16 cellular contexts compared by ENCODE assay signal in the genomic region with DNA sequence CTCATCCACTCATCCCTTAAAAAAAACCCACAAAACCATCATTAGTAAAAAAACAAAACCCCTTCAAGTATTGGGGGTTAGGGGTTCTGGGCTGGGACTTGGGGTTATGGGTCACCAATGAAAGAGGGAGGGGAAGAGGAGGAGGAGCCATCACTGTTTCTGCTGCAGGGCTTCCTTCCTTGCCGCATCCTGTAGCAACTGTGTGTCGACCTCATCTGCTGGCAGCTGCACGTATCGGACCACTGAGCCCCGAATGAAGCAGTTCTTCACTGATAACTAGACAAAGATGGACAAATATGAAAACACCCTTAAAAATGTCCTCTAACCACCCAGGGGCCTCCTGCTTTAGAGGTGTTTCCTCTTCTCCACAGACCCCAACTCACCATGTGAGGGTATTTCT. TPM values are rescaled to one million over a fixed set of nuclear protein-coding genes. Genes with fewer than 3 reads are reported as not detected.
A peak's percentile ranks its signal among the peaks of the same experiment; 100 is the strongest.
DNase-seq lines count a peak whose midpoint lies in the region; ATAC-seq and TF ChIP-seq lines count a peak whose summit lies in the region.
"Had no signal": no experiment of that assay in that cellular context is flagged by ENCODE, and none has a peak within 500 bp of the region (broad histone marks: within the 10 kb centered on the region; RNA-seq: fewer than 3 reads in every experiment).

No MANE protein-coding gene starts in this region.

- peak overlapping the region; percentile 100 for H3K27ac ChIP-seq in BLaER1

- H4K20me1 ChIP-seq in BLaER1, result no peaks in the 10 kb centered on the region

- DNase-seq in HFFc6 (no peak), mesothelial cell of epicardium (ENCODE audit: low spot score in 2 of 2, unreplicated experiment in 2 of 2) (no peak), GM13976 (ENCODE audit: low spot score) (no peak)
- DNase-seq: activated CD8-positive, alpha-beta memory T cell treated with anti-CD3 and anti-CD28 coated beads for 24 hours; caudate nucleus; islet precursor cell; Karpas-422; nucleus accumbens; SIG-M5; stimulated activated CD4-positive, alpha-beta T cell treated with anti-CD3 and anti-CD28 coated beads, Interleukin-2, amount 100 ng/mL, for 24 hours had no signal

- peak overlapping the region; percentile 36; the same call in 1 of the 2 replicates for H3K4me3 ChIP-seq in BLaER1
- H3K4me3 ChIP-seq: HAP-1 had no signal

- H3K36me3 Mint-ChIP-seq in HFFc6 (ENCODE audit: low read depth) (peaks cover 14% of the 10 kb centered on the region), mesothelial cell of epicardium (peaks cover 6% of the 10 kb centered on the region)
- H3K36me3 Mint-ChIP-seq in activated T-helper 17 cell treated with anti-CD3 and anti-CD28 coated beads, Interleukin-2, amount 50 U/mL, for 72 hours (ENCODE audit: low read depth), result peaks cover 76% of the 10 kb centered on the region

- H3K27me3 ChIP-seq in BLaER1, result no peaks in the 10 kb centered on the region

- H3K27ac Mint-ChIP-seq in HFFc6 (0 out of 2 replicates have a peak overlapping the region, but pooled peaks have one; percentile 7), mesothelial cell of epicardium (peak overlapping the region; percentile 64)
- H3K27ac Mint-ChIP-seq in activated T-helper 17 cell treated with anti-CD3 and anti-CD28 coated beads, Interleukin-2, amount 50 U/mL, for 72 hours, result peak overlapping the region; percentile 71

- in situ Hi-C loops in GM13976 (cut with MboI; ENCODE audit: low sequenced_read_pairs, unreplicated experiment), result no loop called here

- H3K4me2 ChIP-seq in BLaER1, result peak overlapping the region; percentile 93

- no peak for TF ChIP-seq CTCF in HFFc6 (IDR thresholded peaks at IDR 0.05)
- no peak for TF ChIP-seq CTCF in mesothelial cell of epicardium (IDR thresholded peaks at IDR 0.05; ENCODE audit: unreplicated experiment)
- no peak for TF ChIP-seq CTCF in GM13976 (IDR thresholded peaks at IDR 0.05; ENCODE audit: borderline replicate concordance, control extremely low read depth, extremely low read depth, insufficient read depth, missing control alignments)

- H3K27me3 Mint-ChIP-seq in HFFc6 (ENCODE audit: insufficient read depth) (peaks cover 2% of the 10 kb centered on the region; the same call in 1 of the 2 replicates), mesothelial cell of epicardium (ENCODE audit: low read depth) (no peaks in the 10 kb centered on the region)
- no peaks in the 10 kb centered on the region for H3K27me3 Mint-ChIP-seq in activated T-helper 17 cell treated with anti-CD3 and anti-CD28 coated beads, Interleukin-2, amount 50 U/mL, for 72 hours

- peak overlapping the region; percentile 59 for H3K9ac ChIP-seq in BLaER1

- H3K36me3 ChIP-seq in BLaER1, result peaks cover 48% of the 10 kb centered on the region

- H3K4me1 ChIP-seq in BLaER1, result peaks cover 57% of the 10 kb centered on the region

- ATAC-seq in activated T-helper 17 cell treated with anti-CD3 and anti-CD28 coated beads, Interleukin-2, amount 50 U/mL, for 72 hours (replicated peaks), result no peak
- ATAC-seq in HG03439 (IDR thresholded peaks at IDR 0.05; ENCODE audit: unreplicated experiment) (no peak), esophagus mucosa (no peak), HG02610 (IDR thresholded peaks at IDR 0.05; ENCODE audit: unreplicated experiment) (no peak)

- H3K4me3 Mint-ChIP-seq in HFFc6, result no peak overlapping the region
- H3K4me3 Mint-ChIP-seq in activated T-helper 17 cell treated with anti-CD3 and anti-CD28 coated beads, Interleukin-2, amount 50 U/mL, for 72 hours, result peak overlapping the region; percentile 72
- H3K4me3 Mint-ChIP-seq in mesothelial cell of epicardium, result no peak overlapping the region

- H3K4me1 Mint-ChIP-seq in HFFc6 (ENCODE audit: low read depth) (peaks cover 20% of the 10 kb centered on the region), mesothelial cell of epicardium (peaks cover 10% of the 10 kb centered on the region)
- peaks cover 20% of the 10 kb centered on the region for H3K4me1 Mint-ChIP-seq in activated T-helper 17 cell treated with anti-CD3 and anti-CD28 coated beads, Interleukin-2, amount 50 U/mL, for 72 hours

- H3K9me3 Mint-ChIP-seq in HFFc6 (no peaks in the 10 kb centered on the region), mesothelial cell of epicardium (no peaks in the 10 kb centered on the region)
- H3K9me3 Mint-ChIP-seq in activated T-helper 17 cell treated with anti-CD3 and anti-CD28 coated beads, Interleukin-2, amount 50 U/mL, for 72 hours, result no peaks in the 10 kb centered on the region

- H3K9me3 ChIP-seq in BLaER1, result no peaks in the 10 kb centered on the region
- H3K9me3 ChIP-seq: HAP-1 had no signal

RNA-seq across cellular contexts. Expression of gene VARS1, which starts 2.1 kb away (rescaled TPM):
- 100 to 1,000 TPM; 117 to 144 (median 127) TPM for total RNA-seq in HFFc6 (2021; fragmentation: NEBNext Ultra II Directional; extraction: Animal tissue kit (Norgen Biotek cat#: 25700))
- total RNA-seq in activated T-helper 17 cell treated with anti-CD3 and anti-CD28 coated beads, Interleukin-2, amount 50 U/mL, for 72 hours, result 100 to 1,000 TPM in 1 of 2 donors, 10 to 100 TPM in 1; 75.3 to 134 TPM
- total RNA-seq in mesothelial cell of epicardium (82.8 to 90.4 TPM (median 83.8 TPM) in 3 replicates), esophagus mucosa (79.8 TPM)

RNA-seq across cellular contexts. Expression of gene LSM2, which starts 9.2 kb away (rescaled TPM):
- 10 to 100 TPM; 31.8 to 48.5 (median 43.4) TPM for total RNA-seq in HFFc6 (2021; fragmentation: NEBNext Ultra II Directional; extraction: Animal tissue kit (Norgen Biotek cat#: 25700))
- total RNA-seq in activated T-helper 17 cell treated with anti-CD3 and anti-CD28 coated beads, Interleukin-2, amount 50 U/mL, for 72 hours, result 100 to 1,000 TPM in 1 of 2 donors, 10 to 100 TPM in 1; 92.5 to 139 TPM
- total RNA-seq in mesothelial cell of epicardium, result 55.8 to 58.2 TPM (median 57.0 TPM) in 3 replicates
- total RNA-seq in esophagus mucosa, result 45.0 TPM

RNA-seq across cellular contexts. Expression of gene HSPA1L, which starts 17.5 kb away (rescaled TPM):
- 1 to 10 TPM; 1.2 to 1.9 (median 1.6) TPM for total RNA-seq in HFFc6 (2021; fragmentation: NEBNext Ultra II Directional; extraction: Animal tissue kit (Norgen Biotek cat#: 25700))
- 1 to 10 TPM; 2.7 to 2.9 TPM for total RNA-seq in activated T-helper 17 cell treated with anti-CD3 and anti-CD28 coated beads, Interleukin-2, amount 50 U/mL, for 72 hours
- total RNA-seq in mesothelial cell of epicardium (1.7 to 2.2 TPM (median 2.1 TPM) in 3 replicates), esophagus mucosa (0.44 TPM)

RNA-seq across cellular contexts. Expression of gene HSPA1A, which starts 17.7 kb away (rescaled TPM):
- 100 to 1,000 TPM in 1 of 6 experiments, 10 to 100 TPM in 5; 78.5 to 102 (median 84.7) TPM for total RNA-seq in HFFc6 (2021; fragmentation: NEBNext Ultra II Directional; extraction: Animal tissue kit (Norgen Biotek cat#: 25700))
- 100 to 1,000 TPM; 124 to 189 TPM for total RNA-seq in activated T-helper 17 cell treated with anti-CD3 and anti-CD28 coated beads, Interleukin-2, amount 50 U/mL, for 72 hours
- total RNA-seq in mesothelial cell of epicardium, result 61.3 to 70.1 TPM (median 61.7 TPM) in 3 replicates
- 56.6 TPM for total RNA-seq in esophagus mucosa

RNA-seq across cellular contexts. Expression of gene VWA7, which starts 20.5 kb away (rescaled TPM):
- under 1 TPM; 0.24 to 0.83 (median 0.64) TPM for total RNA-seq in HFFc6 (2021; fragmentation: NEBNext Ultra II Directional; extraction: Animal tissue kit (Norgen Biotek cat#: 25700))
- 1 to 10 TPM; 2.9 to 4.2 TPM for total RNA-seq in activated T-helper 17 cell treated with anti-CD3 and anti-CD28 coated beads, Interleukin-2, amount 50 U/mL, for 72 hours
- total RNA-seq in mesothelial cell of epicardium, result 1.5 to 1.8 TPM (median 1.6 TPM) in 3 replicates
- 1.6 TPM for total RNA-seq in esophagus mucosa

Comparison
In these comparisons a context has a peak if more than half of its experiments do, and no peak if none do; other contexts are left out.
1. H3K27ac Mint-ChIP-seq: peak in every context shown above with its lines; median percentile 71 in activated T-helper 17 cell treated with anti-CD3 and anti-CD28 coated beads, Interleukin-2, amount 50 U/mL, for 72 hours; 64 in mesothelial cell of epicardium; 7 in HFFc6.